ENCODE assay signal across 19 cellular contexts in genomic region chr22:34036936-34037335, GRCh38.
DNase-seq lines count a peak whose midpoint lies in the region; ATAC-seq, FAIRE-seq and TF ChIP-seq lines count a peak whose summit lies in the region.
"Had no signal": no experiment of that assay in that cellular context is flagged by ENCODE, and none has a peak within 500 bp of the region (broad histone marks: within the 10 kb centered on the region; RNA-seq: fewer than 3 reads in every experiment).

No MANE protein-coding gene starts in this region.

- H3K27me3 ChIP-seq in H1 (replicated peaks in 1 of 4; ENCODE audit: control insufficient read depth in 3 of 4, extremely low read depth in 1 of 4, insufficient read depth in 3 of 4, low read length in 3 of 4) = no peaks in the 10 kb centered on the region
- H3K27me3 ChIP-seq: SJCRH30 had no signal

- ATAC-seq in GM21515 (IDR thresholded peaks at IDR 0.05; ENCODE audit: unreplicated experiment) (no peak), GM19452 (IDR thresholded peaks at IDR 0.05; ENCODE audit: unreplicated experiment) (no peak)
- ATAC-seq: K562 had no signal

- H2BK12ac ChIP-seq in H1 (ENCODE audit: low read depth, low read length) = no peak overlapping the region

- no peak for TF ChIP-seq POLR2A in H1 (IDR thresholded peaks at IDR 0.05; ENCODE audit: control extremely low read depth in 1 of 2, low read depth in 2 of 2, low read length in 2 of 2)

- TF ChIP-seq RAD21 in H1 (IDR thresholded peaks at IDR 0.05 in 1 of 2, conservative IDR thresholded peaks at IDR 0.05 in 1 of 2; ENCODE audit: low read depth in 2 of 2, low read length in 2 of 2) = no peak

- H3K79me2 ChIP-seq in H1 (ENCODE audit: control insufficient read depth in 1 of 2, insufficient read depth in 2 of 2, low read length in 2 of 2) = no peaks in the 10 kb centered on the region

- FAIRE-seq in H1 (lab: Jason Lieb, UNC) = peak; percentile 7
- FAIRE-seq: GM12892, H54, K562, RCC 7860 had no signal

- no peaks in the 10 kb centered on the region for H3K36me3 ChIP-seq in H1 (ENCODE audit: control insufficient read depth in 2 of 4, insufficient read depth in 4 of 4, low read length in 3 of 4)
- H3K36me3 ChIP-seq: SJCRH30 had no signal

- no peak overlapping the region for H4K91ac ChIP-seq in H1 (replicated peaks; ENCODE audit: insufficient read length, low read length)

- no peak overlapping the region for H3K18ac ChIP-seq in H1 (ENCODE audit: extremely low read depth, low read length)

- no peaks in the 10 kb centered on the region for H3K36me3 Mint-ChIP-seq in nephron progenitor cell (ENCODE audit: low read depth)
- H3K36me3 Mint-ChIP-seq: CD4-positive, CD25-positive, alpha-beta regulatory T cell had no signal

- H3K4ac ChIP-seq in H1 (replicated peaks; ENCODE audit: insufficient read length, low read depth, low read length) = no peak overlapping the region

- TF ChIP-seq EP300 in H1 (IDR thresholded peaks at IDR 0.05; ENCODE audit: borderline replicate concordance in 1 of 2, low read depth in 2 of 2, low read length in 2 of 2) = no peak

- H3K27ac ChIP-seq in H1 (ENCODE audit: low read depth, low read length) = no peak overlapping the region
- H3K27ac ChIP-seq: SJCRH30 had no signal

- no peak overlapping the region for H3K4me3 ChIP-seq in GM12865 (ENCODE audit: low read depth, low read length)
- H3K4me3 ChIP-seq in H1 (ENCODE audit: extremely low read depth in 1 of 4, insufficient read depth in 2 of 4, low read depth in 3 of 4, low read length in 4 of 4) = no peak overlapping the region
- H3K4me3 ChIP-seq: K562, SJCRH30 had no signal

- H3K23me2 ChIP-seq in H1 (ENCODE audit: low read depth, low read length) = no peaks in the 10 kb centered on the region; the same call in 1 of the 2 replicates

- no peak overlapping the region for H3K27ac Mint-ChIP-seq in nephron progenitor cell
- H3K27ac Mint-ChIP-seq: CD4-positive, CD25-positive, alpha-beta regulatory T cell had no signal

- no peak overlapping the region for H2BK15ac ChIP-seq in H1 (ENCODE audit: low read length)

- H4K5ac ChIP-seq in H1 (ENCODE audit: insufficient read length, low read depth, low read length) = no peak overlapping the region

- H3K9me3 Mint-ChIP-seq in nephron progenitor cell = peaks cover 3% of the 10 kb centered on the region

- H3K27me3 Mint-ChIP-seq in nephron progenitor cell (ENCODE audit: low read depth, poor library complexity) = peaks cover 30% of the 10 kb centered on the region
- H3K27me3 Mint-ChIP-seq: CD4-positive, CD25-positive, alpha-beta regulatory T cell had no signal

- H3K9me3 ChIP-seq in H1 (ENCODE audit: insufficient read depth in 2 of 2, low read depth in 1 of 2, low read length in 1 of 2) = no peaks in the 10 kb centered on the region
- H3K9me3 ChIP-seq: SJCRH30 had no signal

- H3K14ac ChIP-seq in H1 (ENCODE audit: insufficient read length) = no peak overlapping the region

- WGBS in H1 (ENCODE audit: extremely low coverage in 1 of 2, insufficient coverage in 1 of 2, insufficient read length in 1 of 2, insufficient replicate concordance in 2 of 2, low coverage in 1 of 2, low lambda C conversion rate in 2 of 2, missing lambda C conversion rate in 1 of 2), 2 experiments = 73% methylated on average over 2 of the region's 2 CpGs; no CpG with 5 or more reads in 1 of the 2 experiments

- H2BK5ac ChIP-seq in H1 (ENCODE audit: low read depth, low read length) = no peak overlapping the region

- no peak overlapping the region for H3K9ac ChIP-seq in H1 (replicated peaks in 1 of 4; ENCODE audit: extremely low read depth in 1 of 4, low read depth in 3 of 4, low read length in 3 of 4)

- H4K20me1 ChIP-seq in H1 (replicated peaks in 1 of 2; ENCODE audit: control insufficient read depth in 1 of 2, insufficient read depth in 2 of 2, low read length in 2 of 2) = no peaks in the 10 kb centered on the region

- POLR2A ChIA-PET in H1 (lab: Charles Lee; ENCODE audit: partially characterized antibody) = no interaction called here
- POLR2A ChIA-PET in HEK293T (lab: Yijun Ruan, JAX) = no interaction called here

- TF ChIP-seq CTCF in GM12865 (IDR thresholded peaks at IDR 0.05; ENCODE audit: insufficient read depth, low read depth, low read length, missing control alignments) = no peak
- no peak for TF ChIP-seq CTCF in H1 (IDR thresholded peaks at IDR 0.05; ENCODE audit: control extremely low read depth in 1 of 3, insufficient read depth in 1 of 3, low read depth in 1 of 3, low read length in 3 of 3)
- no peak for TF ChIP-seq CTCF in nephron progenitor cell (IDR thresholded peaks at IDR 0.05)

- no peaks in the 10 kb centered on the region for H3K4me1 Mint-ChIP-seq in nephron progenitor cell
- H3K4me1 Mint-ChIP-seq: CD4-positive, CD25-positive, alpha-beta regulatory T cell had no signal

- no peak overlapping the region for H3K23ac ChIP-seq in H1 (ENCODE audit: insufficient read length)

- H2BK20ac ChIP-seq in H1 (ENCODE audit: low read length) = no peak overlapping the region

- H3K4me1 ChIP-seq in H1 (replicated peaks in 1 of 4; ENCODE audit: control insufficient read depth in 3 of 4, insufficient read depth in 4 of 4, low read length in 3 of 4) = no peaks in the 10 kb centered on the region
- H3K4me1 ChIP-seq: SJCRH30 had no signal

- no peak overlapping the region for H2BK120ac ChIP-seq in H1 (replicated peaks; ENCODE audit: low read depth, low read length)

- DNase-seq in GM12865 (ENCODE audit: low read depth) (peak; percentile 3), NAMALWA (ENCODE audit: low spot score) (peak; percentile 15), H1 (ENCODE audit: low read depth in 1 of 2, low spot score in 2 of 2) (no peak), nephron progenitor cell (peak; percentile 17), HEK293T (ENCODE audit: extremely low spot score) (no peak), NCI-H1930 (lab: John Stamatoyannopoulos, UW) (no peak)
- DNase-seq: AML-193; Calu3; CD4-positive, CD25-positive, alpha-beta regulatory T cell; DMS79; NCI-H2081; NCI-H510A treated with DMSO at 0.1 percent for 48 hours had no signal

- no peak overlapping the region for H4K8ac ChIP-seq in H1 (ENCODE audit: extremely low read depth, insufficient read depth, low read length)

- H2AK5ac ChIP-seq in H1 (ENCODE audit: low read depth, low read length) = no peak overlapping the region

- CTCF ChIA-PET in H1 (lab: Charles Lee; ENCODE audit: partially characterized antibody) (no interaction called here), HEK293T (lab: Yijun Ruan, JAX) (no interaction called here)

- H2AFZ ChIP-seq in H1 (ENCODE audit: low read length) = no peak overlapping the region

- no peaks in the 10 kb centered on the region for H3K79me1 ChIP-seq in H1 (ENCODE audit: low read depth, low read length)

- H3K4me3 Mint-ChIP-seq in nephron progenitor cell = no peak overlapping the region
- H3K4me3 Mint-ChIP-seq: CD4-positive, CD25-positive, alpha-beta regulatory T cell had no signal

- no peak overlapping the region for H3K4me2 ChIP-seq in H1 (ENCODE audit: insufficient read depth in 1 of 2, low read depth in 2 of 2, low read length in 2 of 2)

- no peak overlapping the region for H3K56ac ChIP-seq in H1 (replicated peaks; ENCODE audit: insufficient read length, low read depth, low read length)

TF ChIP-seq in H1, 55 proteins besides CTCF, POLR2A, EP300 and RAD21:
- no peak for TF ChIP-seq SUZ12 (IDR thresholded peaks at IDR 0.05; ENCODE audit: low read length)

TF ChIP-seq in HEK293T, 16 proteins besides CTCF, POLR2A, EP300 and RAD21:
- no peak for TF ChIP-seq ARNT (IDR thresholded peaks at IDR 0.05)
- no peak for TF ChIP-seq L3MBTL2 (conservative IDR thresholded peaks at IDR 0.05)
- TF ChIP-seq SP1 (IDR thresholded peaks at IDR 0.05) = no peak
- no peak for TF ChIP-seq TARDBP (IDR thresholded peaks at IDR 0.05)
- no peak for TF ChIP-seq PKNOX1 (IDR thresholded peaks at IDR 0.05)
- TF ChIP-seq FOXK2 (IDR thresholded peaks at IDR 0.05) = no peak
- no peak for TF ChIP-seq ELF4 (IDR thresholded peaks at IDR 0.05)
- no peak for TF ChIP-seq CTBP1 (IDR thresholded peaks at IDR 0.05; ENCODE audit: borderline replicate concordance)
- TF ChIP-seq FOXM1 (IDR thresholded peaks at IDR 0.05; ENCODE audit: borderline replicate concordance) = no peak
- no peak for TF ChIP-seq FOXA1 (IDR thresholded peaks at IDR 0.05)
- TF ChIP-seq BHLHE40 (IDR thresholded peaks at IDR 0.05; ENCODE audit: borderline replicate concordance) = no peak
- TF ChIP-seq NFRKB (IDR thresholded peaks at IDR 0.05) = no peak
- no peak for TF ChIP-seq LEF1 (IDR thresholded peaks at IDR 0.05; ENCODE audit: borderline replicate concordance)
- no peak for TF ChIP-seq SUZ12 (IDR thresholded peaks at IDR 0.05)
- TF ChIP-seq ZNF384 (IDR thresholded peaks at IDR 0.05) = no peak
- TF ChIP-seq HDGF (IDR thresholded peaks at IDR 0.05; ENCODE audit: borderline replicate concordance) = no peak

Comparison
In these comparisons a context has a peak if more than half of its experiments do, and no peak if none do; other contexts are left out.
1. DNase-seq: peak in GM12865 (single experiment), NAMALWA (single experiment) and nephron progenitor cell (single experiment); none in H1 (0 of 2), HEK293T (single experiment) and NCI-H1930 (0 of 2).